Comparison of ENCODE assay signal across 8 cellular contexts in the genomic region with DNA sequence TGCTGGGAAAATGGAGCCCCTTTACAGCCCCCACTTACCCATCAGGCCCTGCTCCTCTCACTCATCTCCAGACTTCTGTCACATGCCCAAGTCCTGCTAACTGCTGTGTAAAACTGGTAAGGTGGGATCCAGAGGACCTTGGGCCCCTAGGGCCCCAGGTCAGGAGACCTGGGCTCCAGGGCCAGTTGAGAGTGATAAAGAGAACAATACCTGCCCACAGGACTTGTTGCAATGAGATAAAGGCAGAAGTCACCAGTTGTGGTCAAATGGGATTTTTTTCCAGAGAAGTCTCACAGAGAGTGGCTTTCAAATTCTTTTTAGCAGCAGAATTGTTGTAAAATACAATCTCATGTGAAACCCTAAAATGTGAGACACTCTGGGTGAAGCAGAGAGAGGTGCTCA. TPM values are rescaled to one million over a fixed set of nuclear protein-coding genes. Genes with fewer than 3 reads are reported as not detected.
DNase-seq lines count a peak whose midpoint lies in the region; ATAC-seq and TF ChIP-seq lines count a peak whose summit lies in the region.

No MANE protein-coding gene starts in this region.

- no peaks in the 10 kb centered on the region for H3K27me3 ChIP-seq in hepatocyte

- H3K9me3 Mint-ChIP-seq in activated CD4-positive, alpha-beta memory T cell treated with anti-CD3 and anti-CD28 coated beads for 36 hours: no peaks in the 10 kb centered on the region
- H3K9me3 Mint-ChIP-seq in stimulated activated memory B cell treated with anti-CD40 and anti-IgM and Interleukin-4, amounts not matched to agents 10 μg/mL and 1 μg/mL and 100 μg/mL, for 72 hours: no peaks in the 10 kb centered on the region

- peaks cover 55% of the 10 kb centered on the region for H3K4me1 ChIP-seq in hepatocyte (ENCODE audit: insufficient read depth)

- peaks cover 34% of the 10 kb centered on the region for H3K79me2 ChIP-seq in hepatocyte

- peak; percentile 40 for DNase-seq in NCI-H82 (lab: John Stamatoyannopoulos, UW)
- DNase-seq in NCI-H82 treated with DMSO at 0.1 percent for 48 hours (lab: John Stamatoyannopoulos, UW; ENCODE audit: unreplicated experiment): no peak
- no peak for DNase-seq in activated CD4-positive, alpha-beta memory T cell treated with anti-CD3 and anti-CD28 coated beads for 36 hours
- no peak for DNase-seq in hepatocyte (ENCODE audit: low spot score)
- DNase-seq in KG1 (lab: John Stamatoyannopoulos, UW): no peak
- DNase-seq in NCI-H69 (lab: John Stamatoyannopoulos, UW): no peak

- CTCF ChIA-PET in activated CD4-positive, alpha-beta memory T cell treated with anti-CD3 and anti-CD28 coated beads for 36 hours (lab: Charles Lee): no interaction called here

- peak overlapping the region; percentile 95 for H3K4me2 ChIP-seq in hepatocyte

- peak overlapping the region; percentile 89 for H3K27ac ChIP-seq in hepatocyte

- intact Hi-C loops in activated CD4-positive, alpha-beta memory T cell treated with anti-CD3 and anti-CD28 coated beads for 36 hours (cut with micrococcal nuclease): loop anchor here (1.0 to 2.0 kb wide), 4 partner anchors 13 to 54 kb away; no protein-coding TSS in a partner anchor

- TF ChIP-seq CTCF in hepatocyte (IDR thresholded peaks at IDR 0.05; ENCODE audit: poor library complexity): no peak

- H3K4me3 Mint-ChIP-seq in activated CD4-positive, alpha-beta memory T cell treated with anti-CD3 and anti-CD28 coated beads for 36 hours: peak overlapping the region; percentile 91
- no peak overlapping the region for H3K4me3 Mint-ChIP-seq in stimulated activated memory B cell treated with anti-CD40 and anti-IgM and Interleukin-4, amounts not matched to agents 10 μg/mL and 1 μg/mL and 100 μg/mL, for 72 hours

- ATAC-seq in stimulated activated memory B cell treated with anti-CD40 and anti-IgM and Interleukin-4, amounts not matched to agents 10 μg/mL and 1 μg/mL and 100 μg/mL, for 72 hours: no peak
- ATAC-seq in GM18861 (IDR thresholded peaks at IDR 0.05; ENCODE audit: unreplicated experiment): no peak

- no peaks in the 10 kb centered on the region for H3K9me3 ChIP-seq in hepatocyte (ENCODE audit: low read depth)

- H3K27me3 Mint-ChIP-seq in activated CD4-positive, alpha-beta memory T cell treated with anti-CD3 and anti-CD28 coated beads for 36 hours: no peaks in the 10 kb centered on the region
- H3K27me3 Mint-ChIP-seq in stimulated activated memory B cell treated with anti-CD40 and anti-IgM and Interleukin-4, amounts not matched to agents 10 μg/mL and 1 μg/mL and 100 μg/mL, for 72 hours: no peaks in the 10 kb centered on the region

- H4K20me1 ChIP-seq in hepatocyte (ENCODE audit: insufficient read depth, poor library complexity, severe bottlenecking): peaks cover 11% of the 10 kb centered on the region

- H3K36me3 ChIP-seq in hepatocyte (replicated peaks; ENCODE audit: insufficient read depth, low read depth): no peaks in the 10 kb centered on the region

- no peak overlapping the region for H2AFZ ChIP-seq in hepatocyte

- peaks cover 42% of the 10 kb centered on the region for H3K36me3 Mint-ChIP-seq in activated CD4-positive, alpha-beta memory T cell treated with anti-CD3 and anti-CD28 coated beads for 36 hours
- H3K36me3 Mint-ChIP-seq in stimulated activated memory B cell treated with anti-CD40 and anti-IgM and Interleukin-4, amounts not matched to agents 10 μg/mL and 1 μg/mL and 100 μg/mL, for 72 hours: no peaks in the 10 kb centered on the region

- H3K4me1 Mint-ChIP-seq in activated CD4-positive, alpha-beta memory T cell treated with anti-CD3 and anti-CD28 coated beads for 36 hours (ENCODE audit: low read depth): peaks cover 54% of the 10 kb centered on the region
- H3K4me1 Mint-ChIP-seq in stimulated activated memory B cell treated with anti-CD40 and anti-IgM and Interleukin-4, amounts not matched to agents 10 μg/mL and 1 μg/mL and 100 μg/mL, for 72 hours: peaks cover 58% of the 10 kb centered on the region

- no peaks in the 10 kb centered on the region for H3K9me2 ChIP-seq in hepatocyte (replicated peaks; ENCODE audit: insufficient read depth)

- H3K27ac Mint-ChIP-seq in activated CD4-positive, alpha-beta memory T cell treated with anti-CD3 and anti-CD28 coated beads for 36 hours: peak overlapping the region; percentile 97
- peak overlapping the region; percentile 82 for H3K27ac Mint-ChIP-seq in stimulated activated memory B cell treated with anti-CD40 and anti-IgM and Interleukin-4, amounts not matched to agents 10 μg/mL and 1 μg/mL and 100 μg/mL, for 72 hours

- POLR2A ChIA-PET in activated CD4-positive, alpha-beta memory T cell treated with anti-CD3 and anti-CD28 coated beads for 36 hours (lab: Charles Lee): interaction anchor here (1.1 to 1.8 kb wide), 4 partner anchors 11 to 38 kb away, joined by 4 to 9 read pairs (median 6); no protein-coding TSS in a partner anchor

- H3K4me3 ChIP-seq in hepatocyte: no peak overlapping the region

RNA-seq across cellular contexts. Expression of a gene that starts 0.8 kb away (rescaled TPM):
- 100 to 1,000 TPM; 576 to 590 TPM for total RNA-seq in activated CD4-positive, alpha-beta memory T cell treated with anti-CD3 and anti-CD28 coated beads for 36 hours
- 62.6 and 67.9 TPM in 2 replicates for total RNA-seq in hepatocyte
- polyA plus RNA-seq in hepatocyte: 84.6 and 98.9 TPM in 2 replicates

RNA-seq across cellular contexts. Expression of a gene that starts 15.2 kb away (rescaled TPM):
- total RNA-seq in activated CD4-positive, alpha-beta memory T cell treated with anti-CD3 and anti-CD28 coated beads for 36 hours: 10 to 100 TPM; 18.0 to 21.1 TPM
- 5.7 and 13.5 TPM in 2 replicates for total RNA-seq in hepatocyte
- polyA plus RNA-seq in hepatocyte: 7.3 and 11.0 TPM in 2 replicates

RNA-seq across cellular contexts. Expression of a gene that starts 34.0 kb away (rescaled TPM):
- 10 to 100 TPM; 98.1 to 99.2 TPM for total RNA-seq in activated CD4-positive, alpha-beta memory T cell treated with anti-CD3 and anti-CD28 coated beads for 36 hours
- 8.3 and 11.2 TPM in 2 replicates for total RNA-seq in hepatocyte
- 32.7 and 44.5 TPM in 2 replicates for polyA plus RNA-seq in hepatocyte
